1 cellular context compared by ENCODE assay signal in genomic region chr1:156767101-156767878, GRCh38.
TF ChIP-seq lines count a peak whose summit lies in the region.

Gene PRCC (plus strand): TSS chr1:156767535. CDS start chr1:156767772, 237 bp downstream.

TF ChIP-seq in K562, 482 proteins besides CTCF, POLR2A, EP300 and RAD21 (continued from another document):
- no peak for TF ChIP-seq KDM5B (IDR thresholded peaks at IDR 0.05; ENCODE audit: insufficient replicate concordance, low read depth, low read length)
- TF ChIP-seq NFYB (IDR thresholded peaks at IDR 0.05; ENCODE audit: extremely low read depth, insufficient read length): no peak
- TF ChIP-seq IFI16 (CRISPR knock-in tag; IDR thresholded peaks at IDR 0.05): no peak
- TF ChIP-seq, protein P1, sequence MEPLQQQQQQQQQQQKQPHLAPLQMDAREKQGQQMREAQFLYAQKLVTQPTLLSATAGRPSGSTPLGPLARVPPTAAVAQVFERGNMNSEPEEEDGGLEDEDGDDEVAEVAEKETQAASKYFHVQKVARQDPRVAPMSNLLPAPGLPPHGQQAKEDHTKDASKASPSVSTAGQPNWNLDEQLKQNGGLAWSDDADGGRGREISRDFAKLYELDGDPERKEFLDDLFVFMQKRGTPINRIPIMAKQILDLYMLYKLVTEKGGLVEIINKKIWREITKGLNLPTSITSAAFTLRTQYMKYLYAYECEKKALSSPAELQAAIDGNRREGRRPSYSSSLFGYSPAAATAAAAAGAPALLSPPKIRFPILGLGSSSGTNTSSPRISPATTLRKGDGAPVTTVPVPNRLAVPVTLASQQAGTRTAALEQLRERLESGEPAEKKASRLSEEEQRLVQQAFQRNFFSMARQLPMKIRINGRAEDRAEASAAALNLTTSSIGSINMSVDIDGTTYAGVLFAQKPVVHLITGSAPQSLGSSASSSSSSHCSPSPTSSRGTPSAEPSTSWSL (CRISPR knock-in tag; IDR thresholded peaks at IDR 0.05; ENCODE audit: borderline replicate concordance): no peak
- TF ChIP-seq ZNF778 (CRISPR knock-in tag; IDR thresholded peaks at IDR 0.05): no peak
- TF ChIP-seq TAF7 (tag; IDR thresholded peaks at IDR 0.05): peak; percentile 77
- TF ChIP-seq MAX (CRISPR knock-in tag; IDR thresholded peaks at IDR 0.05): no peak; the same call in 1 of the 2 replicates
- TF ChIP-seq, protein P2, sequence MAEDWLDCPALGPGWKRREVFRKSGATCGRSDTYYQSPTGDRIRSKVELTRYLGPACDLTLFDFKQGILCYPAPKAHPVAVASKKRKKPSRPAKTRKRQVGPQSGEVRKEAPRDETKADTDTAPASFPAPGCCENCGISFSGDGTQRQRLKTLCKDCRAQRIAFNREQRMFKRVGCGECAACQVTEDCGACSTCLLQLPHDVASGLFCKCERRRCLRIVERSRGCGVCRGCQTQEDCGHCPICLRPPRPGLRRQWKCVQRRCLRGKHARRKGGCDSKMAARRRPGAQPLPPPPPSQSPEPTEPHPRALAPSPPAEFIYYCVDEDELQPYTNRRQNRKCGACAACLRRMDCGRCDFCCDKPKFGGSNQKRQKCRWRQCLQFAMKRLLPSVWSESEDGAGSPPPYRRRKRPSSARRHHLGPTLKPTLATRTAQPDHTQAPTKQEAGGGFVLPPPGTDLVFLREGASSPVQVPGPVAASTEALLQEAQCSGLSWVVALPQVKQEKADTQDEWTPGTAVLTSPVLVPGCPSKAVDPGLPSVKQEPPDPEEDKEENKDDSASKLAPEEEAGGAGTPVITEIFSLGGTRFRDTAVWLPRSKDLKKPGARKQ (CRISPR knock-in tag; IDR thresholded peaks at IDR 0.05): no peak
- TF ChIP-seq HDAC3 (IDR thresholded peaks at IDR 0.05; ENCODE audit: borderline replicate concordance, partially characterized antibody): no peak
- TF ChIP-seq POLR2H (tag; IDR thresholded peaks at IDR 0.05; ENCODE audit: low read depth): peak; percentile 64
- TF ChIP-seq ZFP30 (CRISPR knock-in tag; IDR thresholded peaks at IDR 0.05; ENCODE audit: borderline replicate concordance): no peak
- no peak for TF ChIP-seq THRB (CRISPR knock-in tag; conservative IDR thresholded peaks at IDR 0.05)
- no peak for TF ChIP-seq NR4A1 (CRISPR knock-in tag; IDR thresholded peaks at IDR 0.05)
- peak; percentile 78 for TF ChIP-seq NR4A1 (tag; IDR thresholded peaks at IDR 0.05)
- peak; percentile 77; the same call in 1 of the 2 replicates for TF ChIP-seq ZNF224 (CRISPR knock-in tag; IDR thresholded peaks at IDR 0.05)
- no peak for TF ChIP-seq SMARCB1 (IDR thresholded peaks at IDR 0.05; ENCODE audit: insufficient read length, low read depth)
- TF ChIP-seq ZNF277 (CRISPR knock-in tag; IDR thresholded peaks at IDR 0.05; ENCODE audit: borderline replicate concordance): no peak
- no peak for TF ChIP-seq ZC3H4 (CRISPR knock-in tag; IDR thresholded peaks at IDR 0.05; ENCODE audit: borderline replicate concordance)
- no peak for TF ChIP-seq ZNF165 (CRISPR knock-in tag; IDR thresholded peaks at IDR 0.05; ENCODE audit: borderline replicate concordance)
- no peak for TF ChIP-seq MIER1 (IDR thresholded peaks at IDR 0.05; ENCODE audit: low read depth)
- peak; percentile 79 for TF ChIP-seq RNF2 (IDR thresholded peaks at IDR 0.05)
- TF ChIP-seq ZNF316 (IDR thresholded peaks at IDR 0.05): peak; percentile 28; the same call in 1 of the 2 replicates
- no peak for TF ChIP-seq RHOXF2B (CRISPR knock-in tag; conservative IDR thresholded peaks at IDR 0.05)
- no peak for TF ChIP-seq MCM7 (IDR thresholded peaks at IDR 0.05)
- TF ChIP-seq FOXM1 (IDR thresholded peaks at IDR 0.05; ENCODE audit: low read depth): no peak; the same call in 1 of the 2 replicates
- peak; percentile 31; the same call in 1 of the 2 replicates for TF ChIP-seq FOXM1 (CRISPR knock-in tag; IDR thresholded peaks at IDR 0.05; ENCODE audit: low read depth)
- TF ChIP-seq KAT8 (IDR thresholded peaks at IDR 0.05; ENCODE audit: low read depth): peak; percentile 77; the same call in 1 of the 2 replicates
- peak; percentile 87 for TF ChIP-seq DMBX1 (CRISPR knock-in tag; IDR thresholded peaks at IDR 0.05; ENCODE audit: borderline replicate concordance)
- TF ChIP-seq, protein P3, sequence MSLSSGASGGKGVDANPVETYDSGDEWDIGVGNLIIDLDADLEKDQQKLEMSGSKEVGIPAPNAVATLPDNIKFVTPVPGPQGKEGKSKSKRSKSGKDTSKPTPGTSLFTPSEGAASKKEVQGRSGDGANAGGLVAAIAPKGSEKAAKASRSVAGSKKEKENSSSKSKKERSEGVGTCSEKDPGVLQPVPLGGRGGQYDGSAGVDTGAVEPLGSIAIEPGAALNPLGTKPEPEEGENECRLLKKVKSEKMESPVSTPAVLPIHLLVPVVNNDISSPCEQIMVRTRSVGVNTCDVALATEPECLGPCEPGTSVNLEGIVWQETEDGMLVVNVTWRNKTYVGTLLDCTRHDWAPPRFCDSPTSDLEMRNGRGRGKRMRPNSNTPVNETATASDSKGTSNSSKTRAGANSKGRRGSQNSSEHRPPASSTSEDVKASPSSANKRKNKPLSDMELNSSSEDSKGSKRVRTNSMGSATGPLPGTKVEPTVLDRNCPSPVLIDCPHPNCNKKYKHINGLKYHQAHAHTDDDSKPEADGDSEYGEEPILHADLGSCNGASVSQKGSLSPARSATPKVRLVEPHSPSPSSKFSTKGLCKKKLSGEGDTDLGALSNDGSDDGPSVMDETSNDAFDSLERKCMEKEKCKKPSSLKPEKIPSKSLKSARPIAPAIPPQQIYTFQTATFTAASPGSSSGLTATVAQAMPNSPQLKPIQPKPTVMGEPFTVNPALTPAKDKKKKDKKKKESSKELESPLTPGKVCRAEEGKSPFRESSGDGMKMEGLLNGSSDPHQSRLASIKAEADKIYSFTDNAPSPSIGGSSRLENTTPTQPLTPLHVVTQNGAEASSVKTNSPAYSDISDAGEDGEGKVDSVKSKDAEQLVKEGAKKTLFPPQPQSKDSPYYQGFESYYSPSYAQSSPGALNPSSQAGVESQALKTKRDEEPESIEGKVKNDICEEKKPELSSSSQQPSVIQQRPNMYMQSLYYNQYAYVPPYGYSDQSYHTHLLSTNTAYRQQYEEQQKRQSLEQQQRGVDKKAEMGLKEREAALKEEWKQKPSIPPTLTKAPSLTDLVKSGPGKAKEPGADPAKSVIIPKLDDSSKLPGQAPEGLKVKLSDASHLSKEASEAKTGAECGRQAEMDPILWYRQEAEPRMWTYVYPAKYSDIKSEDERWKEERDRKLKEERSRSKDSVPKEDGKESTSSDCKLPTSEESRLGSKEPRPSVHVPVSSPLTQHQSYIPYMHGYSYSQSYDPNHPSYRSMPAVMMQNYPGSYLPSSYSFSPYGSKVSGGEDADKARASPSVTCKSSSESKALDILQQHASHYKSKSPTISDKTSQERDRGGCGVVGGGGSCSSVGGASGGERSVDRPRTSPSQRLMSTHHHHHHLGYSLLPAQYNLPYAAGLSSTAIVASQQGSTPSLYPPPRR (CRISPR knock-in tag; IDR thresholded peaks at IDR 0.05; ENCODE audit: borderline replicate concordance): no peak
- TF ChIP-seq RB1 (IDR thresholded peaks at IDR 0.05; ENCODE audit: low read depth): no peak; the same call in 1 of the 2 replicates
- peak in 1 of 2 experiments; percentile 42; a peak in 3 of 4 replicates for TF ChIP-seq FOXK2 (conservative IDR thresholded peaks at IDR 0.05 in 1 of 2, IDR thresholded peaks at IDR 0.05 in 1 of 2; ENCODE audit: low read depth in 2 of 2)
- no peak for TF ChIP-seq ZNF780A (CRISPR knock-in tag; IDR thresholded peaks at IDR 0.05)
- TF ChIP-seq CGGBP1 (CRISPR knock-in tag; IDR thresholded peaks at IDR 0.05): no peak
- TF ChIP-seq SRSF9 (IDR thresholded peaks at IDR 0.05; ENCODE audit: borderline replicate concordance, low read depth, low read length): no peak
- no peak for TF ChIP-seq NR1H2 (CRISPR knock-in tag; IDR thresholded peaks at IDR 0.05)
- TF ChIP-seq KLF1 (tag; IDR thresholded peaks at IDR 0.05): peak; percentile 69; the same call in 1 of the 2 replicates
- no peak for TF ChIP-seq SRSF7 (optimal IDR thresholded peaks at IDR 0.05; ENCODE audit: low read depth, low read length)
- TF ChIP-seq TSC22D4 (tag; IDR thresholded peaks at IDR 0.05): no peak
- no peak for TF ChIP-seq KDM1A (IDR thresholded peaks at IDR 0.05)
- peak; percentile 67; the same call in 1 of the 2 replicates for TF ChIP-seq HDAC2 (IDR thresholded peaks at IDR 0.05)
- TF ChIP-seq EGR1 (conservative IDR thresholded peaks at IDR 0.05): no peak
- TF ChIP-seq ZNF3 (CRISPR knock-in tag; IDR thresholded peaks at IDR 0.05): no peak
- TF ChIP-seq ZBTB17 (CRISPR knock-in tag; IDR thresholded peaks at IDR 0.05): peak; percentile 91
- no peak; the same call in 1 of the 2 replicates for TF ChIP-seq LCOR (CRISPR knock-in tag; IDR thresholded peaks at IDR 0.05)
- TF ChIP-seq NRF1 (conservative IDR thresholded peaks at IDR 0.05 in 1 of 2, IDR thresholded peaks at IDR 0.05 in 1 of 2): peak; percentile 80 to 84
